In the genomic region with DNA sequence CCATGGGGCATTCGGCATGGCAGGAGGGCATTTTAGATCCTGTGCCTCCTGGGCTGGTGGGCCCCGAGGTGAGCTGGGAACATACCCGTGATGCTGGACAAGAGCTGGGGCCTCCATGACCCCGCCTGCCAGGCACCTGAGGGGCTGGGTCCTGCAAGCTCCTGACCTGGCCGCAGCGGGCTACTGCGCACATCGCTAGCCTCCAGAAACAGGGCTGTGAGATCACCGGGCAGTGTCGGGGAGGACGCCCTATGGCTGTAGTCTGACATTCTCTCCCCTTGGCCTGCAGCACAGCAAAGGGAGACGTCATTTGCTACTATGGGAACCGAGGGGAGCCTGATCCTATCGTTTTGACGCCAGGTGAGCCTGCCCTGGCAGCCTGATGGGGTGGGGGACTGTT, we compare ENCODE assay signal across 25 cellular contexts.
"Had no signal": no experiment of that assay in that cellular context is flagged by ENCODE, and none has a peak within 500 bp of the region (broad histone marks: within the 10 kb centered on the region; RNA-seq: fewer than 3 reads in every experiment).

No MANE protein-coding gene starts in this region.

- H3K4me2 ChIP-seq: hepatocyte, neural progenitor cell had no signal

- H3K4me1 ChIP-seq: lower lobe of right lung, neural progenitor cell, pancreas, prostate gland, stomach, testis, thyroid gland, uterus had no signal

- H2AFZ ChIP-seq: hepatocyte, neural progenitor cell had no signal

- H3K27me3 ChIP-seq: hepatocyte, left lung, neural progenitor cell, pancreas, stomach, testis, thyroid gland, uterus had no signal

- DNase-seq: kidney; left colon; lower lobe of right lung; mesendoderm; naive B cell; natural killer cell; nephron progenitor cell; retina; right cardiac atrium; stimulated activated CD4-positive, alpha-beta T cell treated with anti-CD3 and anti-CD28 coated beads, Interleukin-12 subunit alpha, Interleukin-12 subunit beta, amount 100 ng/mL, for 4 hours; stimulated activated CD4-positive, alpha-beta T cell treated with anti-CD3 and anti-CD28 coated beads, Interleukin-15, amount 100 ng/mL, for 24 hours; stimulated activated CD4-positive, alpha-beta T cell treated with anti-CD3 and anti-CD28 coated beads, Interleukin-2, amount 100 ng/mL, for 24 hours; stimulated activated CD4-positive, alpha-beta T cell treated with anti-CD3 and anti-CD28 coated beads, Interleukin-4, amount 100 ng/mL, for 1 hour; stimulated activated naive B cell treated with anti-CD40 and anti-IgM and Interleukin-4, amounts not matched to agents 10 μg/mL and 1 μg/mL and 100 μg/mL, for 72 hours; stimulated activated naive CD8-positive, alpha-beta T cell treated with anti-CD3 and anti-CD28 coated beads, Interleukin-15, Interleukin-2, amounts not matched to agents 100 U/mL and 50 U/mL, for 24 hours; stomach; testis; thyroid gland; uterus had no signal

- H3K9me3 ChIP-seq: left lung, lower lobe of right lung, pancreas, prostate gland, stomach, testis, thyroid gland, uterus had no signal

- H3K9ac ChIP-seq: neural progenitor cell had no signal

- H3K27ac ChIP-seq: hepatocyte, left lung, lower lobe of right lung, neural progenitor cell, pancreas, prostate gland, skin epidermis, stomach, testis, thyroid gland, uterus had no signal

- H3K79me2 ChIP-seq: hepatocyte had no signal

- H3K36me3 ChIP-seq: neural progenitor cell, prostate gland, uterus had no signal

- H3K4me3 ChIP-seq: hepatocyte, left lung, lower lobe of right lung, neural progenitor cell, pancreas, prostate gland, skin epidermis, stomach, testis, thyroid gland, uterus had no signal
